7 cellular contexts compared by ENCODE assay signal in genomic region chrX:41441934-41442823, GRCh38.
DNase-seq lines count a peak whose midpoint lies in the region; ATAC-seq and TF ChIP-seq lines count a peak whose summit lies in the region.

No MANE protein-coding gene starts in this region.

- DNase-seq in NAMALWA (ENCODE audit: low spot score) = peak; percentile 88
- DNase-seq in activated CD4-positive, alpha-beta T cell treated with anti-CD3 and anti-CD28 coated beads for 1 hour = peak; percentile 79
- DNase-seq in choroid plexus epithelial cell (ENCODE audit: low read depth) = peak; percentile 84
- DNase-seq in left kidney (ENCODE audit: low read depth, low spot score) = peak; percentile 84
- peak; percentile 80 for DNase-seq in stimulated activated CD4-positive, alpha-beta T cell treated with anti-CD3 and anti-CD28 coated beads, Interleukin-4, amount 100 ng/mL, for 1 hour

- ATAC-seq in GM18502 (IDR thresholded peaks at IDR 0.05; ENCODE audit: poor library complexity, unreplicated experiment) (peak; percentile 91), HG02571 (IDR thresholded peaks at IDR 0.05; ENCODE audit: unreplicated experiment) (peak; percentile 75)

- TF ChIP-seq CTCF in choroid plexus epithelial cell (conservative IDR thresholded peaks at IDR 0.05; ENCODE audit: low read depth, low read length) = peak; percentile 44

- H3K4me3 ChIP-seq in choroid plexus epithelial cell (ENCODE audit: low read depth, low read length) = peak overlapping the region; percentile 51

Comparison
In these comparisons a context has a peak if more than half of its experiments do, and no peak if none do; other contexts are left out.
1. Peak in every context shown above with its lines: DNase-seq, ATAC-seq and H3K4me3 ChIP-seq.